ENCODE assay signal across 8 cellular contexts in the genomic region with DNA sequence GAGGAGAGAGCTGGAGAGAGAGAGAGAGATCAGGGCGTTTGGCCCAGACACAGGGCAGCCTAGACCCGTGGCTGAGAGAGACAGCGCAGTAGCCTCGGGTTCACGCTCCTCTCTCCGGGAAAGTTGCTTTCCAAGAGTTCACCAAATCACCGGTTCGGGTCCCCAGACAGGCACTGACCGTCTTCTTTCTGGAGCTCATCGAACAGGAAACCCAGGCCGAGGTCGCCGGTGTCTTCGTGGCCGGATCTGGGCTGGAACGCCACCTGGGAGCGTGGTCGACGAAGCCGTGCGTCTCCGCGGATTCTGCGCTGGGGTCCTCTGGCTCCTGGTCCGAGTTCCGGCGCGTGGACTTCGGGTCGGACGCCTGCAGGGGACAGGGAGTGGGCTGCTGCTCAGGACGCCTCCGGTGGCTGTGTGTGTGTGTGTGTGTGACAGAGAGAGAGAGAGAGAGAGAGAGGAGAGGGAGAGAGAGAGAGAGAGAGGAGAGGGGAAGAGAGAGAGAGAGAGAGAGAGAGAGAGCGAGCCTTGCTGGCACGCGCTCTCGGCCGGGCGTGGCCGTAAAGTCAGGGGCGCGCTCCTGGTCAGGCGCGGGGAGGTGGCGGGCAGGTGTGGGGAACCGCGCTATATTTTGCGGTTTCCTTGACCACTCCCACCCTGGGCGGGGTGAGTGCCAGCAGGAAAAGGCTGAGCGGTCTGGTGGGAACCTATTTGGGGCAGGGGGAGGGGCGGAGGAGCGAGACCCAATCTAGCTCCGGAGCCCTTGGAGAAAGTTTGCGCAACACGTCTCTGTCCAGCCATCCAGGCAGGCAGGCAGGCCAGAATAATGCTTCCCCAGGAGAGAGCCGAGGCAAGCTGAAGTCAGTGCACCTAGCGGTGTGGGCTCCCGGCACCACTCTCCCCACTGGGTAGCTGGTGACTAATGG.
DNase-seq lines count a peak whose midpoint lies in the region; ATAC-seq and TF ChIP-seq lines count a peak whose summit lies in the region.

No MANE protein-coding gene starts in this region.

- 3 to 20% methylated on average over 3 to 14 of the region's 58 CpGs for WGBS in gastroesophageal sphincter (ENCODE audit: low coverage in 1 of 2), 2 donors
- 28 to 37% (median 35%) methylated on average over 57 to 58 of the region's 58 CpGs for WGBS in ovary, 3 donors

- H3K36me3 ChIP-seq in Panc1 (ENCODE audit: control insufficient read depth, insufficient read depth, low read length) (no peaks in the 10 kb centered on the region), gastroesophageal sphincter (no peaks in the 10 kb centered on the region), ovary (no peaks in the 10 kb centered on the region)

- in situ Hi-C loops in Panc1 (cut with HindIII; ENCODE audit: low pct_unique_long_range_greater_than_20kb, low sequenced_read_pairs): no loop called here

- H3K27ac ChIP-seq in Panc1 (ENCODE audit: low read length): no peak overlapping the region
- no peak overlapping the region for H3K27ac ChIP-seq in gastroesophageal sphincter
- no peak overlapping the region for H3K27ac ChIP-seq in ovary

- H3K4me1 ChIP-seq in Panc1 (ENCODE audit: control insufficient read depth, insufficient read depth, low read length) (peaks cover 2% of the 10 kb centered on the region; the same call in 1 of the 2 replicates), gastroesophageal sphincter (peaks cover 0 to 15% (median 0%) of the 10 kb centered on the region in 3 donors), ovary (ENCODE audit: insufficient read depth) (no peaks in the 10 kb centered on the region)

- TF ChIP-seq EP300 in gastroesophageal sphincter (IDR thresholded peaks at IDR 0.05) (no peak), ovary (IDR thresholded peaks at IDR 0.05) (no peak)

- POLR2A ChIA-PET in Panc1 (lab: Charles Lee): no interaction called here

- TF ChIP-seq POLR2A in gastroesophageal sphincter (IDR thresholded peaks at IDR 0.05) (no peak), ovary (IDR thresholded peaks at IDR 0.05) (no peak)

- ATAC-seq in Panc1: peak; percentile 64
- ATAC-seq in gastroesophageal sphincter: peak; percentile 31
- ATAC-seq in HG03439 (IDR thresholded peaks at IDR 0.05; ENCODE audit: unreplicated experiment): no peak

- no peak for DNase-seq in GM12865 (ENCODE audit: low read depth)
- no peak for DNase-seq in Panc1 (ENCODE audit: low read depth, low spot score)
- peak in 4 of 5 donors; percentile 21 to 49 (median 40) for DNase-seq in ovary
- no peak for DNase-seq in NCI-H2107 treated with DMSO at 0.1 percent for 48 hours (lab: John Stamatoyannopoulos, UW; ENCODE audit: unreplicated experiment)
- DNase-seq in SIG-M5 (lab: John Stamatoyannopoulos, UW): no peak
- no peak for DNase-seq in NCI-H82 (lab: John Stamatoyannopoulos, UW)

- TF ChIP-seq CTCF in GM12865 (IDR thresholded peaks at IDR 0.05; ENCODE audit: insufficient read depth, low read depth, low read length, missing control alignments): no peak
- TF ChIP-seq CTCF in Panc1 (IDR thresholded peaks at IDR 0.05): no peak
- TF ChIP-seq CTCF in gastroesophageal sphincter (IDR thresholded peaks at IDR 0.05): no peak
- TF ChIP-seq CTCF in ovary (IDR thresholded peaks at IDR 0.05): peak in 1 of 3 donors; percentile 36

- intact Hi-C loops in Panc1 (cut with micrococcal nuclease; ENCODE audit: unreplicated experiment) (no loop called here), ovary (cut with DNase I) (no loop called here)

- H3K27me3 ChIP-seq in Panc1 (ENCODE audit: control insufficient read depth, insufficient read depth, low read length) (peaks cover 11% of the 10 kb centered on the region), gastroesophageal sphincter (peaks cover 47% of the 10 kb centered on the region), ovary (no peaks in the 10 kb centered on the region)

- H3K9me3 ChIP-seq in Panc1 (ENCODE audit: control insufficient read depth, insufficient read depth, low read depth, low read length) (no peaks in the 10 kb centered on the region), gastroesophageal sphincter (no peaks in the 10 kb centered on the region), ovary (no peaks in the 10 kb centered on the region)

- CTCF ChIA-PET in Panc1 (lab: Charles Lee): interaction anchor here (0.8 kb wide), 1 partner anchor 15 kb away, joined by 3 read pairs; no protein-coding TSS in a partner anchor

- no TSS peak for BruUV-seq in Panc1 (replicated peaks; lab: Mats Ljungman, UMichigan)

- H3K4me3 ChIP-seq in GM12865 (ENCODE audit: low read depth, low read length) (peak overlapping the region; percentile 19), Panc1 (ENCODE audit: low read depth in 2 of 2, low read length in 2 of 2) (peak overlapping the region; percentile 36 to 52), gastroesophageal sphincter (peak overlapping the region in 1 of 2 donors; percentile 35), ovary (peak overlapping the region; percentile 23)

Comparison
In these comparisons a context has a peak if more than half of its experiments do, and no peak if none do; other contexts are left out.
1. DNase-seq: peak in ovary (4 of 5); none in GM12865 (single experiment), Panc1 (single experiment), NCI-H2107 treated with DMSO at 0.1 percent for 48 hours (single experiment), SIG-M5 (single experiment) and NCI-H82 (single experiment).